Comparison of ENCODE assay signal across 8 cellular contexts in the genomic region with DNA sequence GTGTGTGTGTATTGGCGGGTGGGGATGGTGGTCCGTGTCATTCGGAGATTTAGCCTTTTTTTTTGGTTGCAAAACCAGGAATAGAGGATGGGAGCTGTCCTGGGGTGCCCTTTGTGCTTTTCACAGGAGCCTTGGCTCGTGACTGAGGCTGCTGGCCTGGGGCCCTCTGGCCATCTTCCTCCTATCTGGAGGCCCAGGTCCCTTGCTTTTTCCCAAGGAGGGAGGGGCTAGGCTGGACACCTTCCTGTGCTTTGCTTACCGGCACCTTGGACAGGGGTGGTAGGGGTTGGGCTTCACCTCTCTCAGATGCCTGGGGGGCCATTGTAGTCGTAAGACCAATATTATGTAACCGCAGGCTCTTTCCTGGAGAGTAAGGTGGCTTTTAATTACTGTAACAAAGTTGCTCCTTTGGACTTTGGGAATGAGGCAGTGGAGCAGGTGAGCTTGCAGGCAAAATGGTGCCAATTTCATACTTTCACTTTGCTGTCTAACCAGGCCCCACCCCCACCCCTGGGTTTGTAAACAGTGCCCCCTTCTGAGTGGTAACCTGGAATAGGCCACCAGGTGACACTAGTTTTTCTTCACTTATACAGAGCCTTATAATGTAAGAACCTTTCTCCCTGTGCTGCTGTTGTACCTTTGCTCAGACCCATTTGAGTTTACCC. TPM values are rescaled to one million over a fixed set of nuclear protein-coding genes. Genes with fewer than 3 reads are reported as not detected.
DNase-seq lines count a peak whose midpoint lies in the region; ATAC-seq lines count a peak whose summit lies in the region.

No MANE protein-coding gene starts in this region.

- DNase-seq in DMS153 treated with DMSO at 0.1 percent for 48 hours (lab: John Stamatoyannopoulos, UW; ENCODE audit: unreplicated experiment) (peak; percentile 2), DMS153 (lab: John Stamatoyannopoulos, UW) (no peak), NCI-H1092 (lab: John Stamatoyannopoulos, UW) (peak; percentile 4), dermis microvascular lymphatic vessel endothelial cell (ENCODE audit: low read depth in 2 of 2) (peak; percentile 16 to 46), medulla oblongata (ENCODE audit: extremely low spot score) (peak; percentile 29)
- DNase-seq in activated CD4-positive, alpha-beta T cell treated with anti-CD3 and anti-CD28 coated beads for 1 hour: peak; percentile 23
- DNase-seq in stimulated activated naive CD4-positive, alpha-beta T cell (lab: John Stamatoyannopoulos, UW): peak; percentile 44 to 78 (median 56)

- no peak for ATAC-seq in GM18511 (IDR thresholded peaks at IDR 0.05; ENCODE audit: unreplicated experiment)

RNA-seq across cellular contexts. Expression of a gene that starts 1.2 kb away (rescaled TPM):
- total RNA-seq in dermis microvascular lymphatic vessel endothelial cell: 10.1 and 10.9 TPM in 2 replicates
